In genomic region chr6:146041282-146041681, GRCh38 we compare ENCODE assay signal across 9 cellular contexts. TPM values are rescaled to one million over a fixed set of nuclear protein-coding genes. Genes with fewer than 3 reads are reported as not detected.
DNase-seq lines count a peak whose midpoint lies in the region; ATAC-seq and TF ChIP-seq lines count a peak whose summit lies in the region.
"Had no signal": no experiment of that assay in that cellular context is flagged by ENCODE, and none has a peak within 500 bp of the region (broad histone marks: within the 10 kb centered on the region; RNA-seq: fewer than 3 reads in every experiment).

No MANE protein-coding gene starts in this region.

- H3K36me3 ChIP-seq in H7 (replicated peaks; ENCODE audit: control insufficient read depth, insufficient read depth, low read length) (no peaks in the 10 kb centered on the region), iPS DF 6.9 (ENCODE audit: control insufficient read depth, insufficient read depth, low read length) (no peaks in the 10 kb centered on the region), lower lobe of right lung (no peaks in the 10 kb centered on the region)

- no peak for ATAC-seq in lower lobe of right lung
- ATAC-seq: stimulated activated memory B cell treated with anti-CD40 and anti-IgM and Interleukin-4, amounts not matched to agents 10 μg/mL and 1 μg/mL and 100 μg/mL, for 72 hours had no signal

- no peak overlapping the region for H3K27ac Mint-ChIP-seq in Calu3 (ENCODE audit: unreplicated experiment)
- no peak overlapping the region for H3K27ac Mint-ChIP-seq in activated naive CD4-positive, alpha-beta T cell treated with anti-CD3 and anti-CD28 coated beads, Interleukin-2, amount 10 ng/mL, durations not matched to agents 7 days and 5 days
- H3K27ac Mint-ChIP-seq: stimulated activated memory B cell treated with anti-CD40 and anti-IgM and Interleukin-4, amounts not matched to agents 10 μg/mL and 1 μg/mL and 100 μg/mL, for 72 hours had no signal

- no peak overlapping the region for H3K4me3 Mint-ChIP-seq in Calu3 (ENCODE audit: low read depth, unreplicated experiment)
- H3K4me3 Mint-ChIP-seq in activated naive CD4-positive, alpha-beta T cell treated with anti-CD3 and anti-CD28 coated beads, Interleukin-2, amount 10 ng/mL, durations not matched to agents 7 days and 5 days: no peak overlapping the region
- H3K4me3 Mint-ChIP-seq: stimulated activated memory B cell treated with anti-CD40 and anti-IgM and Interleukin-4, amounts not matched to agents 10 μg/mL and 1 μg/mL and 100 μg/mL, for 72 hours had no signal

- H3K9me3 ChIP-seq in iPS DF 6.9 (ENCODE audit: control insufficient read depth, insufficient read depth, low read length): no peaks in the 10 kb centered on the region
- H3K9me3 ChIP-seq in lower lobe of right lung: peaks cover 20% of the 10 kb centered on the region

- H3K4me1 ChIP-seq in iPS DF 6.9 (ENCODE audit: control insufficient read depth, insufficient read depth, low read length): no peaks in the 10 kb centered on the region
- no peaks in the 10 kb centered on the region for H3K4me1 ChIP-seq in lower lobe of right lung

- intact Hi-C loops in Calu3 (cut with micrococcal nuclease; ENCODE audit: unreplicated experiment) (loop anchor here (2.0 to 10.0 kb wide), 4 partner anchors 494 to 1246 kb away; no protein-coding TSS in a partner anchor), lower lobe of right lung (cut with DNase I) (no loop called here)

- peak; percentile 31 for TF ChIP-seq CTCF in Calu3 (IDR thresholded peaks at IDR 0.05; ENCODE audit: unreplicated experiment)
- no peak for TF ChIP-seq CTCF in lower lobe of right lung (IDR thresholded peaks at IDR 0.05)

- CTCF ChIA-PET in Calu3 (lab: Charles Lee): interaction anchor here (0.8 to 1.3 kb wide), 4 partner anchors 28 to 731 kb away, joined by 3 to 4 read pairs (median 4); no protein-coding TSS in a partner anchor
- CTCF ChIA-PET in activated naive CD4-positive, alpha-beta T cell treated with anti-CD3 and anti-CD28 coated beads, Interleukin-2, amount 10 ng/mL, durations not matched to agents 7 days and 5 days (lab: Charles Lee): no interaction called here

- no peak overlapping the region for H3K27ac ChIP-seq in iPS DF 6.9 (ENCODE audit: low read length)
- no peak overlapping the region for H3K27ac ChIP-seq in lower lobe of right lung

- no peak overlapping the region for H3K4me3 ChIP-seq in H7 (ENCODE audit: insufficient read depth, low read depth, low read length)
- no peak overlapping the region for H3K4me3 ChIP-seq in iPS DF 6.9 (ENCODE audit: low read length)
- H3K4me3 ChIP-seq in lower lobe of right lung: no peak overlapping the region

- WGBS in iPS DF 6.9 (ENCODE audit: insufficient coverage, insufficient read length): no CpG with 5 or more reads among the region's 1 CpG

- DNase-seq in Calu3 (peak; percentile 32), H7 (peak; percentile 12), RPMI7951 (ENCODE audit: low read depth) (peak; percentile 2), iPS DF 6.9 (ENCODE audit: low read depth, low spot score) (peak; percentile 63), COLO668 (lab: John Stamatoyannopoulos, UW; ENCODE audit: unreplicated experiment) (no peak), lower lobe of right lung (no peak)
- DNase-seq in activated naive CD4-positive, alpha-beta T cell treated with anti-CD3 and anti-CD28 coated beads, Interleukin-2, amount 10 ng/mL, durations not matched to agents 7 days and 5 days: no peak
- DNase-seq in activated T-cell treated with anti-CD3 and anti-CD28 coated beads, Interleukin-2, amount 50 U/mL, for 1 hour: no peak

- no peaks in the 10 kb centered on the region for H3K4me1 Mint-ChIP-seq in Calu3 (ENCODE audit: low read depth, unreplicated experiment)
- H3K4me1 Mint-ChIP-seq in activated naive CD4-positive, alpha-beta T cell treated with anti-CD3 and anti-CD28 coated beads, Interleukin-2, amount 10 ng/mL, durations not matched to agents 7 days and 5 days: no peaks in the 10 kb centered on the region
- H3K4me1 Mint-ChIP-seq: stimulated activated memory B cell treated with anti-CD40 and anti-IgM and Interleukin-4, amounts not matched to agents 10 μg/mL and 1 μg/mL and 100 μg/mL, for 72 hours had no signal

- no peaks in the 10 kb centered on the region for H3K27me3 Mint-ChIP-seq in Calu3 (ENCODE audit: unreplicated experiment)
- H3K27me3 Mint-ChIP-seq in activated naive CD4-positive, alpha-beta T cell treated with anti-CD3 and anti-CD28 coated beads, Interleukin-2, amount 10 ng/mL, durations not matched to agents 7 days and 5 days: no peaks in the 10 kb centered on the region
- H3K27me3 Mint-ChIP-seq: stimulated activated memory B cell treated with anti-CD40 and anti-IgM and Interleukin-4, amounts not matched to agents 10 μg/mL and 1 μg/mL and 100 μg/mL, for 72 hours had no signal

- BruUV-seq in Calu3 (replicated peaks; lab: Mats Ljungman, UMichigan): no TSS peak

- no peaks in the 10 kb centered on the region for H3K36me3 Mint-ChIP-seq in Calu3 (ENCODE audit: insufficient read depth, unreplicated experiment)
- H3K36me3 Mint-ChIP-seq in activated naive CD4-positive, alpha-beta T cell treated with anti-CD3 and anti-CD28 coated beads, Interleukin-2, amount 10 ng/mL, durations not matched to agents 7 days and 5 days: no peaks in the 10 kb centered on the region
- H3K36me3 Mint-ChIP-seq: stimulated activated memory B cell treated with anti-CD40 and anti-IgM and Interleukin-4, amounts not matched to agents 10 μg/mL and 1 μg/mL and 100 μg/mL, for 72 hours had no signal

- H3K27me3 ChIP-seq in H7 (ENCODE audit: control insufficient read depth, insufficient read depth, low read length) (no peaks in the 10 kb centered on the region), iPS DF 6.9 (ENCODE audit: control insufficient read depth, insufficient read depth, low read length) (no peaks in the 10 kb centered on the region), lower lobe of right lung (ENCODE audit: low read depth) (no peaks in the 10 kb centered on the region)

- H3K9me3 Mint-ChIP-seq in Calu3 (ENCODE audit: low read depth, unreplicated experiment): no peaks in the 10 kb centered on the region
- peaks cover 13% of the 10 kb centered on the region for H3K9me3 Mint-ChIP-seq in activated naive CD4-positive, alpha-beta T cell treated with anti-CD3 and anti-CD28 coated beads, Interleukin-2, amount 10 ng/mL, durations not matched to agents 7 days and 5 days

RNA-seq across cellular contexts. Expression of gene GRM1, which starts 12.4 kb away (rescaled TPM):
- total RNA-seq in Calu3 (2022): 0.12 TPM in 1 of 2 replicates, not detected in the other
- total RNA-seq in H7 (2014; rRNA removed; shearing (Covaris generic)): 0.14 and 0.48 TPM in 2 replicates
- 0.12 TPM in 1 of 2 replicates, not detected in the other for total RNA-seq in RPMI7951 (2014; rRNA removed; shearing (Covaris generic))
- 0.09 TPM for total RNA-seq in lower lobe of right lung

Comparison
In these comparisons a context has a peak if more than half of its experiments do, and no peak if none do; other contexts are left out.
1. DNase-seq: peak in Calu3 (single experiment), H7 (single experiment), RPMI7951 (single experiment) and iPS DF 6.9 (single experiment); none in COLO668 (single experiment), lower lobe of right lung (single experiment), activated naive CD4-positive, alpha-beta T cell treated with anti-CD3 and anti-CD28 coated beads, Interleukin-2, amount 10 ng/mL, durations not matched to agents 7 days and 5 days (single experiment) and activated T-cell treated with anti-CD3 and anti-CD28 coated beads, Interleukin-2, amount 50 U/mL, for 1 hour (single experiment).